ENCODE assay signal across 18 cellular contexts in the genomic region with DNA sequence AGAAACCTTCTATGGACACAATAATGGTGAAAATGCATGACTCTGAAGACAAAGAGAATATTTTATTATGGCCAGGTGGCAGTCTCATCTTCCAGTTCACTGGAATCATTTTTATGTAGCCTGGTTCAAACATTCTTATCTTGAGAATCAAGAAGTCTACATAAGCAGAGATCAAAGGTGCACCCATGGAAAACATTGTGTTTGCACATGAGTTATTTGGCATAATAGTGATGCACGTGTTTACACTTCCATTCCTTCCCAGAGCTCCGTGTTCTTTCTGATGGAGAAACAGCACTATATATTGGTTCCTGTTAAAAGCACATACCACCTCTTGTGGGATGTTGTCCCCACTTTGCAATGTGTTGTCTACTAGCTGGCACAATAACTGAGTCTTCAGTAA.
DNase-seq lines count a peak whose midpoint lies in the region; ATAC-seq and TF ChIP-seq lines count a peak whose summit lies in the region.
"Had no signal": no experiment of that assay in that cellular context is flagged by ENCODE, and none has a peak within 500 bp of the region (broad histone marks: within the 10 kb centered on the region; RNA-seq: fewer than 3 reads in every experiment).

No MANE protein-coding gene starts in this region.

- H3K56ac ChIP-seq in mesendoderm (ENCODE audit: low read length) = no peak overlapping the region

- no peak overlapping the region for H3K27ac Mint-ChIP-seq in CD8-positive, alpha-beta memory T cell
- H3K27ac Mint-ChIP-seq: B cell; CD14-positive monocyte; CD4-positive, alpha-beta T cell; GM23338; H9 had no signal

- H3K27ac ChIP-seq in body of pancreas = no peak overlapping the region
- H3K27ac ChIP-seq in prostate gland = no peak overlapping the region
- H3K27ac ChIP-seq in mesendoderm (ENCODE audit: low read depth, low read length) = no peak overlapping the region
- no peak overlapping the region for H3K27ac ChIP-seq in CD8-positive, alpha-beta memory T cell (ENCODE audit: low read depth, low read length)
- H3K27ac ChIP-seq: BLaER1 had no signal

- no peak overlapping the region for H4K8ac ChIP-seq in mesendoderm (ENCODE audit: low read depth, low read length)

- no peak overlapping the region for H3K4me3 Mint-ChIP-seq in CD8-positive, alpha-beta memory T cell
- H3K4me3 Mint-ChIP-seq: B cell; CD14-positive monocyte; CD4-positive, alpha-beta T cell; GM23338; H9 had no signal

- no peaks in the 10 kb centered on the region for H3K27me3 Mint-ChIP-seq in CD8-positive, alpha-beta memory T cell
- H3K27me3 Mint-ChIP-seq: B cell; CD4-positive, alpha-beta T cell had no signal

- no peak overlapping the region for H3K4ac ChIP-seq in mesendoderm (ENCODE audit: low read depth, low read length)

- H2AK5ac ChIP-seq in mesendoderm (ENCODE audit: low read length) = no peak overlapping the region

- CTCF ChIA-PET in CD8-positive, alpha-beta memory T cell (lab: Charles Lee) = no interaction called here

- H3K36me3 ChIP-seq in body of pancreas (replicated peaks in 1 of 2; ENCODE audit: insufficient read depth in 1 of 2, low read depth in 2 of 2) (no peaks in the 10 kb centered on the region), prostate gland (no peaks in the 10 kb centered on the region), mesendoderm (ENCODE audit: control insufficient read depth, insufficient read depth, low read length) (no peaks in the 10 kb centered on the region)
- no peaks in the 10 kb centered on the region for H3K36me3 ChIP-seq in CD8-positive, alpha-beta memory T cell (ENCODE audit: insufficient read depth, low read length)
- H3K36me3 ChIP-seq: BLaER1 had no signal

- no peak for TF ChIP-seq CTCF in body of pancreas (IDR thresholded peaks at IDR 0.05)
- no peak for TF ChIP-seq CTCF in prostate gland (IDR thresholded peaks at IDR 0.05)

- DNase-seq in HT-29 (ENCODE audit: low spot score) = peak; percentile 19
- peak in 3 of 4 donors; percentile 8 to 13 (median 9) for DNase-seq in body of pancreas
- DNase-seq in prostate gland (ENCODE audit: low spot score) = peak; percentile 7
- no peak for DNase-seq in mesendoderm
- no peak for DNase-seq in CD8-positive, alpha-beta memory T cell
- DNase-seq: CD4-positive, alpha-beta T cell; COR-L47; DMS79; EL; GDM1; H9 had no signal

- H2BK120ac ChIP-seq in mesendoderm (ENCODE audit: low read depth, low read length) = no peak overlapping the region

- H3K4me3 ChIP-seq in body of pancreas (no peak overlapping the region), prostate gland (no peak overlapping the region), mesendoderm (ENCODE audit: low read length) (no peak overlapping the region)
- no peak overlapping the region for H3K4me3 ChIP-seq in CD8-positive, alpha-beta memory T cell (ENCODE audit: low read length)
- H3K4me3 ChIP-seq: BLaER1, GM12878, GM23338 had no signal

- no peak overlapping the region for H4K5ac ChIP-seq in mesendoderm (ENCODE audit: low read length)

- no peaks in the 10 kb centered on the region for H3K4me1 Mint-ChIP-seq in CD8-positive, alpha-beta memory T cell
- H3K4me1 Mint-ChIP-seq: B cell, CD14-positive monocyte had no signal

- no peak overlapping the region for H3K4me2 ChIP-seq in mesendoderm (ENCODE audit: low read length)
- H3K4me2 ChIP-seq: BLaER1, GM23338 had no signal

- no peaks in the 10 kb centered on the region for H3K9me3 ChIP-seq in body of pancreas
- no peaks in the 10 kb centered on the region for H3K9me3 ChIP-seq in prostate gland
- no peaks in the 10 kb centered on the region for H3K9me3 ChIP-seq in CD8-positive, alpha-beta memory T cell (ENCODE audit: low read length)

- no peak overlapping the region for H2BK5ac ChIP-seq in mesendoderm (ENCODE audit: low read length)

- H3K9me3 Mint-ChIP-seq in CD8-positive, alpha-beta memory T cell = peaks cover 5 to 18% (median 10%) of the 10 kb centered on the region in 5 donors

- no peaks in the 10 kb centered on the region for H3K36me3 Mint-ChIP-seq in CD8-positive, alpha-beta memory T cell
- H3K36me3 Mint-ChIP-seq: CD14-positive monocyte had no signal

- H3K27me3 ChIP-seq in body of pancreas (no peaks in the 10 kb centered on the region), prostate gland (replicated peaks; ENCODE audit: insufficient read depth) (no peaks in the 10 kb centered on the region), mesendoderm (ENCODE audit: insufficient read depth, low read length, poor library complexity) (no peaks in the 10 kb centered on the region)
- H3K27me3 ChIP-seq in CD8-positive, alpha-beta memory T cell (ENCODE audit: insufficient read depth, low read length, poor library complexity, severe bottlenecking) = no peaks in the 10 kb centered on the region
- H3K27me3 ChIP-seq: BLaER1 had no signal

- no peaks in the 10 kb centered on the region for H3K79me2 ChIP-seq in mesendoderm (ENCODE audit: control insufficient read depth, insufficient read depth, low read length)

- H2BK15ac ChIP-seq in mesendoderm (replicated peaks; ENCODE audit: low read depth) = no peak overlapping the region

- POLR2A ChIA-PET in CD8-positive, alpha-beta memory T cell (lab: Charles Lee) = no interaction called here

- peak; percentile 68 for ATAC-seq in body of pancreas
- ATAC-seq in HG02763 (IDR thresholded peaks at IDR 0.05; ENCODE audit: unreplicated experiment) = no peak
- ATAC-seq: GM12878, GM23338, HCT116 had no signal

- WGBS in body of pancreas, 2 donors = 46 to 61% methylated on average over 2 of the region's 2 CpGs
- 68% methylated on average over 2 of the region's 2 CpGs for WGBS in prostate gland
- WGBS in mesendoderm (ENCODE audit: extremely low coverage, insufficient coverage, low lambda C conversion rate) = no CpG with 5 or more reads among the region's 2 CpGs

- H3K18ac ChIP-seq in mesendoderm (ENCODE audit: low read length) = no peak overlapping the region

- no peaks in the 10 kb centered on the region for H3K79me1 ChIP-seq in mesendoderm (ENCODE audit: low read length)

- intact Hi-C loops in body of pancreas (cut with DNase I) = no loop called here
- intact Hi-C loops in prostate gland (cut with DNase I) = no loop called here

- no peak overlapping the region for H3K9ac ChIP-seq in mesendoderm (ENCODE audit: low read length)
- H3K9ac ChIP-seq: BLaER1 had no signal

- TF ChIP-seq POLR2A in body of pancreas (IDR thresholded peaks at IDR 0.05) (no peak), prostate gland (IDR thresholded peaks at IDR 0.05) (no peak)

- peaks cover under 1% of the 10 kb centered on the region for H3K4me1 ChIP-seq in body of pancreas
- no peaks in the 10 kb centered on the region for H3K4me1 ChIP-seq in prostate gland (replicated peaks)
- H3K4me1 ChIP-seq in mesendoderm (ENCODE audit: control insufficient read depth, low read depth, low read length) = no peaks in the 10 kb centered on the region
- no peaks in the 10 kb centered on the region for H3K4me1 ChIP-seq in CD8-positive, alpha-beta memory T cell (ENCODE audit: insufficient read depth, low read length)
- H3K4me1 ChIP-seq: BLaER1 had no signal

- H3K23ac ChIP-seq in mesendoderm (ENCODE audit: low read length) = no peak overlapping the region

Comparison
In these comparisons a context has a peak if more than half of its experiments do, and no peak if none do; other contexts are left out.
1. DNase-seq: peak in HT-29 (single experiment), body of pancreas (3 of 4) and prostate gland (single experiment); none in mesendoderm (single experiment) and CD8-positive, alpha-beta memory T cell (0 of 5).